ENCODE assay signal across 26 cellular contexts in genomic region chr10:113292086-113292485, GRCh38.
"Had no signal": no experiment of that assay in that cellular context is flagged by ENCODE, and none has a peak within 500 bp of the region (broad histone marks: within the 10 kb centered on the region; RNA-seq: fewer than 3 reads in every experiment).

No MANE protein-coding gene starts in this region.

- H3K9me3 ChIP-seq: breast epithelium had no signal

- ATAC-seq: activated CD8-positive, alpha-beta T cell treated with anti-CD3 and anti-CD28 coated beads, Interleukin-2, amount 10 ng/mL, durations not matched to agents 7 days and 5 days; PC-3 had no signal

- H3K4me3 ChIP-seq: breast epithelium, SK-N-MC had no signal

- H3K4me1 ChIP-seq: breast epithelium had no signal

- H3K27ac ChIP-seq: breast epithelium, SK-N-MC, WERI-Rb-1 had no signal

- H3K36me3 ChIP-seq: breast epithelium, WERI-Rb-1 had no signal

- DNase-seq: activated CD4-positive, alpha-beta T cell treated with anti-CD3 and anti-CD28 coated beads for 4 hours; activated CD4-positive, alpha-beta T cell treated with anti-CD3 and anti-CD28 coated beads, Interleukin-2, amount 50 U/mL, for 4 hours; activated CD8-positive, alpha-beta memory T cell treated with anti-CD3 and anti-CD28 coated beads, Interleukin-2, amount 50 U/mL, for 48 hours; activated CD8-positive, alpha-beta T cell treated with anti-CD3 and anti-CD28 coated beads, Interleukin-2, amount 10 ng/mL, durations not matched to agents 7 days and 5 days; activated T-cell treated with anti-CD3 and anti-CD28 coated beads, Interleukin-2, amount 50 U/mL, for 1 hour; aorta; caudate nucleus; Karpas-422; MM.1S; NCI-H1105; NCI-H1436; NCI-H1694 treated with DMSO at 0.1 percent for 48 hours; NCI-H2029 treated with DMSO at 0.1 percent for 48 hours; NCI-H345; NCI-H510A; NCI-H526 treated with DMSO at 0.1 percent for 48 hours; NCI-H82; NK-92 treated with Interleukin-12 subunit alpha and Interleukin-12 subunit beta, amount 100 ng/mL, for 24 hours; PC-3; SHP77 treated with DMSO at 0.1 percent for 48 hours; T-cell; T-helper 2 cell; T1000; WERI-Rb-1 had no signal

- H3K27me3 ChIP-seq: breast epithelium had no signal
